23 cellular contexts compared by ENCODE assay signal in genomic region chr7:81751619-81752317, GRCh38. TPM values are rescaled to one million over a fixed set of nuclear protein-coding genes. Genes with fewer than 3 reads are reported as not detected.
"Had no signal": no experiment of that assay in that cellular context is flagged by ENCODE, and none has a peak within 500 bp of the region (broad histone marks: within the 10 kb centered on the region; RNA-seq: fewer than 3 reads in every experiment).

No MANE protein-coding gene starts in this region.

- ATAC-seq: K562, Panc1, PC-3, T-helper 17 cell had no signal

- H3K9ac ChIP-seq: KMS-11, SK-N-SH had no signal

- H3K27ac ChIP-seq: KMS-11, RWPE1 had no signal

- H3K9me2 ChIP-seq: SK-N-SH had no signal

- H3K4me1 Mint-ChIP-seq: IgD-negative memory B cell, T-helper 17 cell had no signal

- H3K27ac Mint-ChIP-seq: IgD-negative memory B cell, T-helper 17 cell had no signal

- H3K4me3 Mint-ChIP-seq: IgD-negative memory B cell, T-helper 17 cell had no signal

- DNase-seq: Kasumi-1, MM.1S, NCI-H1092 treated with DMSO at 0.1 percent for 48 hours, NCI-H1436, NCI-H187, NCI-H2029 treated with DMSO at 0.1 percent for 48 hours, NCI-H2171 treated with DMSO at 0.1 percent for 48 hours, NCI-H345, NCI-H446 treated with DMSO at 0.1 percent for 48 hours, NCI-H524, NCI-H526 treated with DMSO at 0.1 percent for 48 hours, NCI-H748 treated with DMSO at 0.1 percent for 48 hours, PC-3, SHP77, SK-N-SH, T-helper 1 cell, T-helper 17 cell had no signal

- H3K4me3 ChIP-seq: K562 had no signal

- H3K36me3 Mint-ChIP-seq: IgD-negative memory B cell had no signal

- H3K4me2 ChIP-seq: KMS-11, SK-N-SH had no signal

- H3K27me3 Mint-ChIP-seq: IgD-negative memory B cell, T-helper 17 cell had no signal

- H3K9me3 ChIP-seq: SK-N-SH had no signal

RNA-seq across cellular contexts. Expression of gene HGF, which starts 18.1 kb away (rescaled TPM):
- total RNA-seq: HT-29 had no signal
- polyA plus RNA-seq: IgD-negative memory B cell, K562 had no signal
